In the genomic region with DNA sequence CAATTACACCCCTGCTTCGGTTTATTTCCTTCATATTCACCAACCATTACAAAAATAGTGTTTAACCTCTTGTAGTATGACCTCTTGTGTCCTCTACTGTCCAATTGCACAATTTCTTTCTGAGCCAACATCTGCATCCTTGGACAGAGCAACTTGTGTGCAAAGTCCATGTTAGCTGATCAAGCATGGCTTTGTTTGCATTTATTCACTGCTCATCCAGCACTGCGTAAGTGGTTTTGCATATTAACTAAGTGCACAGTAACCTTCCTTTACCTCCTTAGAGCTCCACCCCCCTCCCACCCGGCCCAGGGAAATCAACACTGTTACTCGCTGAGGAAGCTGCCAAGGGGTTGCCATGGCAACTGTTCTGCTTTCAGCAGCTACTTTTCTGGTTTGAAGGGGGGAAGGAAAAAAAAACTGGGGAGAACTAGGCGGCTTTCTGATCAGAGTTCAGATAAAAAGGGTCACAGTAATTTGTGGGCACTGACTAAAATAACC, we compare ENCODE assay signal across 1 cellular context.
TF ChIP-seq lines count a peak whose summit lies in the region.

No MANE protein-coding gene starts in this region.

TF ChIP-seq in HepG2, 621 proteins besides CTCF, POLR2A, EP300 and RAD21 (continued from another document and continues in another):
- no peak for TF ChIP-seq ZBTB34 (CRISPR knock-in tag; IDR thresholded peaks at IDR 0.05)
- no peak for TF ChIP-seq ZNF484 (CRISPR knock-in tag; IDR thresholded peaks at IDR 0.05; ENCODE audit: borderline replicate concordance, low read depth)
- no peak for TF ChIP-seq ZNF713 (CRISPR knock-in tag; IDR thresholded peaks at IDR 0.05)
- no peak for TF ChIP-seq STAT5B (CRISPR knock-in tag; IDR thresholded peaks at IDR 0.05)
- TF ChIP-seq PAX8 (CRISPR knock-in tag; IDR thresholded peaks at IDR 0.05; ENCODE audit: borderline replicate concordance): no peak
- TF ChIP-seq, protein P1, sequence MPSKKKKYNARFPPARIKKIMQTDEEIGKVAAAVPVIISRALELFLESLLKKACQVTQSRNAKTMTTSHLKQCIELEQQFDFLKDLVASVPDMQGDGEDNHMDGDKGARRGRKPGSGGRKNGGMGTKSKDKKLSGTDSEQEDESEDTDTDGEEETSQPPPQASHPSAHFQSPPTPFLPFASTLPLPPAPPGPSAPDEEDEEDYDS (CRISPR knock-in tag; IDR thresholded peaks at IDR 0.05): peak; percentile 40; the same call in 1 of the 2 replicates
- TF ChIP-seq, protein P2, sequence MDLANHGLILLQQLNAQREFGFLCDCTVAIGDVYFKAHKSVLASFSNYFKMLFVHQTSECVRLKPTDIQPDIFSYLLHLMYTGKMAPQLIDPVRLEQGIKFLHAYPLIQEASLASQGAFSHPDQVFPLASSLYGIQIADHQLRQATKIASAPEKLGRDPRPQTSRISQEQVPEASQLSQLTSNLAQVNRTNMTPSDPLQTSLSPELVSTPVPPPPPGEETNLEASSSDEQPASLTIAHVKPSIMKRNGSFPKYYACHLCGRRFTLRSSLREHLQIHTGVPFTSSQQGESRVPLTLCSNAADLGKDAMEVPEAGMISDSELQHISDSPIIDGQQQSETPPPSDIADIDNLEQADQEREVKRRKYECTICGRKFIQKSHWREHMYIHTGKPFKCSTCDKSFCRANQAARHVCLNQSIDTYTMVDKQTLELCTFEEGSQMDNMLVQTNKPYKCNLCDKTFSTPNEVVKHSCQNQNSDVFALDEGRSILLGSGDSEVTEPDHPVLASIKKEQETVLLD (CRISPR knock-in tag; IDR thresholded peaks at IDR 0.05; ENCODE audit: low read depth): no peak
- TF ChIP-seq SMC3 (IDR thresholded peaks at IDR 0.05; ENCODE audit: low read length): peak; percentile 22; the same call in 1 of the 2 replicates
- TF ChIP-seq RFX5 (IDR thresholded peaks at IDR 0.05; ENCODE audit: low read depth, low read length): 0 out of 2 replicates have a peak, but pooled peaks have one; percentile 61
- TF ChIP-seq SIN3B (IDR thresholded peaks at IDR 0.05; ENCODE audit: low read length): no peak
- TF ChIP-seq ZNF512B (CRISPR knock-in tag; IDR thresholded peaks at IDR 0.05; ENCODE audit: borderline replicate concordance): no peak
- no peak for TF ChIP-seq ZNF142 (CRISPR knock-in tag; IDR thresholded peaks at IDR 0.05)
- no peak for TF ChIP-seq ZNF749 (CRISPR knock-in tag; IDR thresholded peaks at IDR 0.05; ENCODE audit: borderline replicate concordance)
- TF ChIP-seq MTA3 (CRISPR knock-in tag; IDR thresholded peaks at IDR 0.05): no peak
- TF ChIP-seq HMGXB3 (CRISPR knock-in tag; IDR thresholded peaks at IDR 0.05; ENCODE audit: borderline replicate concordance): no peak
- no peak for TF ChIP-seq ZNF790 (CRISPR knock-in tag; IDR thresholded peaks at IDR 0.05; ENCODE audit: borderline replicate concordance)
- TF ChIP-seq ZNF597 (CRISPR knock-in tag; IDR thresholded peaks at IDR 0.05): no peak
- TF ChIP-seq, protein P3, sequence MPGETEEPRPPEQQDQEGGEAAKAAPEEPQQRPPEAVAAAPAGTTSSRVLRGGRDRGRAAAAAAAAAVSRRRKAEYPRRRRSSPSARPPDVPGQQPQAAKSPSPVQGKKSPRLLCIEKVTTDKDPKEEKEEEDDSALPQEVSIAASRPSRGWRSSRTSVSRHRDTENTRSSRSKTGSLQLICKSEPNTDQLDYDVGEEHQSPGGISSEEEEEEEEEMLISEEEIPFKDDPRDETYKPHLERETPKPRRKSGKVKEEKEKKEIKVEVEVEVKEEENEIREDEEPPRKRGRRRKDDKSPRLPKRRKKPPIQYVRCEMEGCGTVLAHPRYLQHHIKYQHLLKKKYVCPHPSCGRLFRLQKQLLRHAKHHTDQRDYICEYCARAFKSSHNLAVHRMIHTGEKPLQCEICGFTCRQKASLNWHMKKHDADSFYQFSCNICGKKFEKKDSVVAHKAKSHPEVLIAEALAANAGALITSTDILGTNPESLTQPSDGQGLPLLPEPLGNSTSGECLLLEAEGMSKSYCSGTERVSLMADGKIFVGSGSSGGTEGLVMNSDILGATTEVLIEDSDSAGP (CRISPR knock-in tag; IDR thresholded peaks at IDR 0.05; ENCODE audit: borderline replicate concordance): no peak; the same call in none of the 2 replicates
- TF ChIP-seq HHEX (CRISPR knock-in tag; IDR thresholded peaks at IDR 0.05): no peak
- TF ChIP-seq ARNTL (CRISPR knock-in tag; IDR thresholded peaks at IDR 0.05): no peak
- TF ChIP-seq, protein P4, sequence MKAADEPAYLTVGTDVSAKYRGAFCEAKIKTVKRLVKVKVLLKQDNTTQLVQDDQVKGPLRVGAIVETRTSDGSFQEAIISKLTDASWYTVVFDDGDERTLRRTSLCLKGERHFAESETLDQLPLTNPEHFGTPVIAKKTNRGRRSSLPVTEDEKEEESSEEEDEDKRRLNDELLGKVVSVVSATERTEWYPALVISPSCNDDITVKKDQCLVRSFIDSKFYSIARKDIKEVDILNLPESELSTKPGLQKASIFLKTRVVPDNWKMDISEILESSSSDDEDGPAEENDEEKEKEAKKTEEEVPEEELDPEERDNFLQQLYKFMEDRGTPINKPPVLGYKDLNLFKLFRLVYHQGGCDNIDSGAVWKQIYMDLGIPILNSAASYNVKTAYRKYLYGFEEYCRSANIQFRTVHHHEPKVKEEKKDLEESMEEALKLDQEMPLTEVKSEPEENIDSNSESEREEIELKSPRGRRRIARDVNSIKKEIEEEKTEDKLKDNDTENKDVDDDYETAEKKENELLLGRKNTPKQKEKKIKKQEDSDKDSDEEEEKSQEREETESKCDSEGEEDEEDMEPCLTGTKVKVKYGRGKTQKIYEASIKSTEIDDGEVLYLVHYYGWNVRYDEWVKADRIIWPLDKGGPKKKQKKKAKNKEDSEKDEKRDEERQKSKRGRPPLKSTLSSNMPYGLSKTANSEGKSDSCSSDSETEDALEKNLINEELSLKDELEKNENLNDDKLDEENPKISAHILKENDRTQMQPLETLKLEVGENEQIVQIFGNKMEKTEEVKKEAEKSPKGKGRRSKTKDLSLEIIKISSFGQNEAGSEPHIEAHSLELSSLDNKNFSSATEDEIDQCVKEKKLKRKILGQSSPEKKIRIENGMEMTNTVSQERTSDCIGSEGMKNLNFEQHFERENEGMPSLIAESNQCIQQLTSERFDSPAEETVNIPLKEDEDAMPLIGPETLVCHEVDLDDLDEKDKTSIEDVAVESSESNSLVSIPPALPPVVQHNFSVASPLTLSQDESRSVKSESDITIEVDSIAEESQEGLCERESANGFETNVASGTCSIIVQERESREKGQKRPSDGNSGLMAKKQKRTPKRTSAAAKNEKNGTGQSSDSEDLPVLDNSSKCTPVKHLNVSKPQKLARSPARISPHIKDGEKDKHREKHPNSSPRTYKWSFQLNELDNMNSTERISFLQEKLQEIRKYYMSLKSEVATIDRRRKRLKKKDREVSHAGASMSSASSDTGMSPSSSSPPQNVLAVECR (CRISPR knock-in tag; IDR thresholded peaks at IDR 0.05; ENCODE audit: borderline replicate concordance): peak; percentile 22; the same call in 1 of the 2 replicates
- peak; percentile 17; the same call in 1 of the 2 replicates for TF ChIP-seq BHLHE40 (IDR thresholded peaks at IDR 0.05; ENCODE audit: low read length)
- TF ChIP-seq POLR2AphosphoS5 (IDR thresholded peaks at IDR 0.05; ENCODE audit: low read depth, low read length): no peak
- no peak for TF ChIP-seq POLR2G (IDR thresholded peaks at IDR 0.05; ENCODE audit: low read depth, low read length)
- no peak for TF ChIP-seq NFIB (CRISPR knock-in tag; IDR thresholded peaks at IDR 0.05; ENCODE audit: borderline replicate concordance)
- no peak for TF ChIP-seq ZNF605 (CRISPR knock-in tag; IDR thresholded peaks at IDR 0.05)
